In the genomic region with DNA sequence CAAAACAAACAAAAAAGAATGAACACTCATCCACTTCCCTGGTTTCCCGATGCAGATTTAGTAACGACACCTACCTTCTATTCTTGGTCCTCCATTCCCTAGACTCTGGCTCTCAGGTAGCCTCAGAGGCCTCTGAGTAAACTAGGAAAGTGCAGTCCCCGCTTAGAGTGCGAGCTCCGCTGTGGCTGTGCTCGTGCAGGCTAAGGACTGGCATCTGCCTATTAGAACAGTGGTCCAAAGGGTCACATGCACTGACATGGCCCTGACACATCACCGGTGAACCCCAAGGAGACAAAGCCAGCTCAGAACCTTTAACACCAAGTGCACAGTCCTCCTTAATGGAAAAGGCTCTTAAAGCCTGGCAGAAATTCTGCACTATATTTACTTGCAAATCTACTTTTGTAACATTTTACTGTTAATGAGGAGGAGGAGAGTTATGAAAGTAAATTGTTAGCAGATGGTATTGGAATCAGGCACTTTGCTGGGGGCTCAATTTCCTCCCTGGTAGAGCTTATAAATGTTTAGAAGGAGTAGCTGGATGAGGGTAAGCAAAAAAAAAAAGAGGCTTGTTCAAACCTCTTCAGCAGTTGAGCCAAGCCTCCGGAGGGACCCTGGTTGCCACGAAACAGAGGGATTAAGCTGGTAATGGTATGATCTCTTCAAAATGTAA, we compare ENCODE assay signal across 16 cellular contexts. TPM values are rescaled to one million over a fixed set of nuclear protein-coding genes. Genes with fewer than 3 reads are reported as not detected.
DNase-seq lines count a peak whose midpoint lies in the region; ATAC-seq and TF ChIP-seq lines count a peak whose summit lies in the region.
"Had no signal": no experiment of that assay in that cellular context is flagged by ENCODE, and none has a peak within 500 bp of the region (broad histone marks: within the 10 kb centered on the region; RNA-seq: fewer than 3 reads in every experiment).

No MANE protein-coding gene starts in this region.

- peak overlapping the region; percentile 66 for H3K4me2 ChIP-seq in hepatocyte

- peak overlapping the region; percentile 39 for H3K27ac ChIP-seq in hepatocyte
- H3K27ac ChIP-seq: lower lobe of right lung, right atrium auricular region had no signal

- ATAC-seq in T-helper 17 cell (no peak), GM21619 (IDR thresholded peaks at IDR 0.05; ENCODE audit: unreplicated experiment) (no peak)
- no peak for ATAC-seq in stimulated activated effector memory CD8-positive, alpha-beta T cell treated with anti-CD3 and anti-CD28 coated beads, Interleukin-12 subunit alpha, Interleukin-12 subunit beta, amount 100 ng/mL, for 72 hours
- ATAC-seq: activated T-cell treated with anti-CD3 and anti-CD28 coated beads, Interleukin-2, amount 50 U/mL, for 72 hours had no signal

- H3K9me3 ChIP-seq in T-helper 17 cell (ENCODE audit: control insufficient read depth, low read length, poor library complexity, severe bottlenecking) (no peaks in the 10 kb centered on the region), hepatocyte (ENCODE audit: low read depth) (no peaks in the 10 kb centered on the region)
- H3K9me3 ChIP-seq: lower lobe of right lung, right atrium auricular region had no signal

- H3K4me1 ChIP-seq in hepatocyte (ENCODE audit: insufficient read depth) = peaks cover 80% of the 10 kb centered on the region

- H3K4me1 Mint-ChIP-seq in HFFc6 (ENCODE audit: low read depth) = peaks cover 99% of the 10 kb centered on the region
- H3K4me1 Mint-ChIP-seq in T-helper 17 cell = peaks cover 46% of the 10 kb centered on the region
- peaks cover 75% of the 10 kb centered on the region for H3K4me1 Mint-ChIP-seq in stimulated activated effector memory CD8-positive, alpha-beta T cell treated with anti-CD3 and anti-CD28 coated beads, Interleukin-12 subunit alpha, Interleukin-12 subunit beta, amount 100 ng/mL, for 72 hours
- H3K4me1 Mint-ChIP-seq: activated CD4-positive, alpha-beta memory T cell treated with anti-CD3 and anti-CD28 coated beads, Interleukin-2, amount 10 ng/mL, durations not matched to agents 7 days and 5 days had no signal

- H4K20me1 ChIP-seq in hepatocyte (ENCODE audit: insufficient read depth, poor library complexity, severe bottlenecking) = peaks cover 92% of the 10 kb centered on the region

- H3K27me3 Mint-ChIP-seq in HFFc6 (ENCODE audit: insufficient read depth) (peaks cover 3% of the 10 kb centered on the region), T-helper 17 cell (no peaks in the 10 kb centered on the region)
- H3K27me3 Mint-ChIP-seq: activated CD4-positive, alpha-beta memory T cell treated with anti-CD3 and anti-CD28 coated beads, Interleukin-2, amount 10 ng/mL, durations not matched to agents 7 days and 5 days; central memory CD8-positive, alpha-beta T cell had no signal

- H3K79me2 ChIP-seq in hepatocyte = peaks cover 100% of the 10 kb centered on the region

- H3K27me3 ChIP-seq in hepatocyte = no peaks in the 10 kb centered on the region
- H3K27me3 ChIP-seq: right atrium auricular region had no signal

- WGBS in hepatocyte (ENCODE audit: low lambda C conversion rate, missing lambda C conversion rate) = 63% methylated on average over 9 of the region's 9 CpGs

- no peak overlapping the region for H3K4me3 ChIP-seq in hepatocyte
- H3K4me3 ChIP-seq: lower lobe of right lung, right atrium auricular region had no signal

- no peak for DNase-seq in HFFc6
- DNase-seq in T-helper 17 cell = no peak
- DNase-seq in hepatocyte (ENCODE audit: low spot score) = no peak
- no peak for DNase-seq in stimulated activated effector memory CD8-positive, alpha-beta T cell treated with anti-CD3 and anti-CD28 coated beads, Interleukin-12 subunit alpha, Interleukin-12 subunit beta, amount 100 ng/mL, for 72 hours (ENCODE audit: low spot score in 2 of 2)
- DNase-seq in GDM1 (lab: John Stamatoyannopoulos, UW) = no peak
- DNase-seq in NCI-H345 treated with DMSO at 0.1 percent for 48 hours (lab: John Stamatoyannopoulos, UW; ENCODE audit: unreplicated experiment) = no peak
- DNase-seq: activated CD4-positive, alpha-beta memory T cell treated with anti-CD3 and anti-CD28 coated beads, Interleukin-2, amount 10 ng/mL, durations not matched to agents 7 days and 5 days; activated T-cell treated with anti-CD3 and anti-CD28 coated beads, Interleukin-2, amount 50 U/mL, for 72 hours; DMS79; lower lobe of right lung; NCI-H2029; stimulated activated CD4-positive, alpha-beta T cell treated with anti-CD3 and anti-CD28 coated beads, Interleukin-1b, Interleukin-23, amount 100 ng/mL, for 48 hours; SW 1271 had no signal

- H3K36me3 Mint-ChIP-seq in HFFc6 (ENCODE audit: low read depth) (peaks cover 25% of the 10 kb centered on the region), T-helper 17 cell (ENCODE audit: low read depth) (no peaks in the 10 kb centered on the region)
- peaks cover 21% of the 10 kb centered on the region for H3K36me3 Mint-ChIP-seq in stimulated activated effector memory CD8-positive, alpha-beta T cell treated with anti-CD3 and anti-CD28 coated beads, Interleukin-12 subunit alpha, Interleukin-12 subunit beta, amount 100 ng/mL, for 72 hours

- no peaks in the 10 kb centered on the region for H3K9me3 Mint-ChIP-seq in HFFc6
- no peaks in the 10 kb centered on the region for H3K9me3 Mint-ChIP-seq in stimulated activated effector memory CD8-positive, alpha-beta T cell treated with anti-CD3 and anti-CD28 coated beads, Interleukin-12 subunit alpha, Interleukin-12 subunit beta, amount 100 ng/mL, for 72 hours
- H3K9me3 Mint-ChIP-seq: activated CD4-positive, alpha-beta memory T cell treated with anti-CD3 and anti-CD28 coated beads, Interleukin-2, amount 10 ng/mL, durations not matched to agents 7 days and 5 days; activated T-cell treated with anti-CD3 and anti-CD28 coated beads, Interleukin-2, amount 50 U/mL, for 72 hours; central memory CD8-positive, alpha-beta T cell had no signal

- H3K27ac Mint-ChIP-seq in HFFc6 = peak overlapping the region; percentile 74
- peak overlapping the region; percentile 37 for H3K27ac Mint-ChIP-seq in T-helper 17 cell
- H3K27ac Mint-ChIP-seq in stimulated activated effector memory CD8-positive, alpha-beta T cell treated with anti-CD3 and anti-CD28 coated beads, Interleukin-12 subunit alpha, Interleukin-12 subunit beta, amount 100 ng/mL, for 72 hours = peak overlapping the region; percentile 9
- H3K27ac Mint-ChIP-seq: activated CD4-positive, alpha-beta memory T cell treated with anti-CD3 and anti-CD28 coated beads, Interleukin-2, amount 10 ng/mL, durations not matched to agents 7 days and 5 days; activated T-cell treated with anti-CD3 and anti-CD28 coated beads, Interleukin-2, amount 50 U/mL, for 72 hours had no signal

- TF ChIP-seq CTCF in HFFc6 (IDR thresholded peaks at IDR 0.05) (no peak), hepatocyte (IDR thresholded peaks at IDR 0.05; ENCODE audit: poor library complexity) (no peak)

- H3K9me2 ChIP-seq in hepatocyte (replicated peaks; ENCODE audit: insufficient read depth) = no peaks in the 10 kb centered on the region

- H3K4me3 Mint-ChIP-seq in HFFc6 (no peak overlapping the region), T-helper 17 cell (no peak overlapping the region)
- no peak overlapping the region for H3K4me3 Mint-ChIP-seq in stimulated activated effector memory CD8-positive, alpha-beta T cell treated with anti-CD3 and anti-CD28 coated beads, Interleukin-12 subunit alpha, Interleukin-12 subunit beta, amount 100 ng/mL, for 72 hours
- H3K4me3 Mint-ChIP-seq: activated CD4-positive, alpha-beta memory T cell treated with anti-CD3 and anti-CD28 coated beads, Interleukin-2, amount 10 ng/mL, durations not matched to agents 7 days and 5 days; activated T-cell treated with anti-CD3 and anti-CD28 coated beads, Interleukin-2, amount 50 U/mL, for 72 hours; central memory CD8-positive, alpha-beta T cell had no signal

- H3K36me3 ChIP-seq in hepatocyte (replicated peaks; ENCODE audit: insufficient read depth, low read depth) = no peaks in the 10 kb centered on the region
- H3K36me3 ChIP-seq: lower lobe of right lung, right atrium auricular region had no signal

- H2AFZ ChIP-seq in hepatocyte = no peak overlapping the region

RNA-seq across cellular contexts. Expression of a gene that starts 31.1 kb away (rescaled TPM):
- 10 to 100 TPM; 31.6 to 42.2 (median 33.8) TPM for total RNA-seq in HFFc6 (2021; fragmentation: NEBNext Ultra II Directional; extraction: Animal tissue kit (Norgen Biotek cat#: 25700))
- total RNA-seq in T-helper 17 cell (10 to 100 TPM; 18.7 to 20.2 TPM), hepatocyte (99.3 and 109 TPM in 2 replicates)
- 57.9 and 70.5 TPM in 2 replicates for polyA plus RNA-seq in hepatocyte

Comparison
In these comparisons a context has a peak if more than half of its experiments do, and no peak if none do; other contexts are left out.
1. H3K27ac Mint-ChIP-seq: peak in every context shown above with its lines; median percentile 74 in HFFc6; 37 in T-helper 17 cell; 9 in stimulated activated effector memory CD8-positive, alpha-beta T cell treated with anti-CD3 and anti-CD28 coated beads, Interleukin-12 subunit alpha, Interleukin-12 subunit beta, amount 100 ng/mL, for 72 hours.